Comparison of ENCODE assay signal across 8 cellular contexts in genomic region chr11:62574363-62575057, GRCh38. TPM values are rescaled to one million over a fixed set of nuclear protein-coding genes. Genes with fewer than 3 reads are reported as not detected.
DNase-seq lines count a peak whose midpoint lies in the region; ATAC-seq and TF ChIP-seq lines count a peak whose summit lies in the region.

No MANE protein-coding gene starts in this region.

- TF ChIP-seq CTCF in right atrium auricular region (IDR thresholded peaks at IDR 0.05), result no peak

- peak overlapping the region; percentile 70 for H3K4me3 ChIP-seq in HUES6 (ENCODE audit: low read depth, low read length)
- H3K4me3 ChIP-seq in right atrium auricular region, result peak overlapping the region; percentile 43 to 85
- H3K4me3 ChIP-seq in rectal smooth muscle tissue (ENCODE audit: low read length), result peak overlapping the region; percentile 69

- H3K9me3 ChIP-seq in HUES6 (ENCODE audit: control insufficient read depth, insufficient read depth, low read depth, low read length) (no peaks in the 10 kb centered on the region), right atrium auricular region (no peaks in the 10 kb centered on the region)

- DNase-seq in CD1c-positive myeloid dendritic cell (ENCODE audit: extremely low spot score) (peak; percentile 53), right atrium auricular region (ENCODE audit: low spot score) (no peak), NCI-H128 (lab: John Stamatoyannopoulos, UW; ENCODE audit: unreplicated experiment) (no peak), KG1 (lab: John Stamatoyannopoulos, UW) (no peak)

- H3K4me1 ChIP-seq in HUES6 (ENCODE audit: control insufficient read depth, insufficient read depth, low read length), result peaks cover 18% of the 10 kb centered on the region
- H3K4me1 ChIP-seq in right atrium auricular region, result peaks cover 0 to 43% of the 10 kb centered on the region in 2 donors
- peaks cover 20% of the 10 kb centered on the region for H3K4me1 ChIP-seq in rectal smooth muscle tissue (ENCODE audit: control insufficient read depth, insufficient read depth, low read length)

- peak overlapping the region; percentile 98 for H3K27ac Mint-ChIP-seq in activated T-helper 17 cell treated with anti-CD3 and anti-CD28 coated beads, Interleukin-2, amount 50 U/mL, for 72 hours

- peak overlapping the region; percentile 21; the same call in 1 of the 2 replicates for H3K27ac ChIP-seq in HUES6 (ENCODE audit: low read depth, low read length)
- peak overlapping the region; percentile 91 to 96 for H3K27ac ChIP-seq in right atrium auricular region
- H3K27ac ChIP-seq in rectal smooth muscle tissue (ENCODE audit: low read depth, low read length), result peak overlapping the region; percentile 91

- H3K4me1 Mint-ChIP-seq in activated T-helper 17 cell treated with anti-CD3 and anti-CD28 coated beads, Interleukin-2, amount 50 U/mL, for 72 hours, result peaks cover 33% of the 10 kb centered on the region

- H3K27me3 Mint-ChIP-seq in activated T-helper 17 cell treated with anti-CD3 and anti-CD28 coated beads, Interleukin-2, amount 50 U/mL, for 72 hours, result no peaks in the 10 kb centered on the region

- H3K9me3 Mint-ChIP-seq in activated T-helper 17 cell treated with anti-CD3 and anti-CD28 coated beads, Interleukin-2, amount 50 U/mL, for 72 hours, result no peaks in the 10 kb centered on the region

- peak overlapping the region; percentile 98 for H3K4me3 Mint-ChIP-seq in activated T-helper 17 cell treated with anti-CD3 and anti-CD28 coated beads, Interleukin-2, amount 50 U/mL, for 72 hours

- peaks cover 93% of the 10 kb centered on the region for H3K36me3 Mint-ChIP-seq in activated T-helper 17 cell treated with anti-CD3 and anti-CD28 coated beads, Interleukin-2, amount 50 U/mL, for 72 hours (ENCODE audit: low read depth)

- H3K27me3 ChIP-seq in HUES6 (ENCODE audit: control insufficient read depth, insufficient read depth, low read length), result no peaks in the 10 kb centered on the region
- no peaks in the 10 kb centered on the region for H3K27me3 ChIP-seq in right atrium auricular region
- H3K27me3 ChIP-seq in rectal smooth muscle tissue (ENCODE audit: control insufficient read depth, insufficient read depth, low read length), result no peaks in the 10 kb centered on the region

- H3K36me3 ChIP-seq in HUES6 (ENCODE audit: control insufficient read depth, insufficient read depth, low read length) (peaks cover 72% of the 10 kb centered on the region), right atrium auricular region (peaks cover 50% of the 10 kb centered on the region), rectal smooth muscle tissue (ENCODE audit: control insufficient read depth, insufficient read depth, low read length) (peaks cover 28% of the 10 kb centered on the region)

- peak; percentile 16 for ATAC-seq in GM19035 (IDR thresholded peaks at IDR 0.05; ENCODE audit: unreplicated experiment)
- ATAC-seq in activated T-helper 17 cell treated with anti-CD3 and anti-CD28 coated beads, Interleukin-2, amount 50 U/mL, for 72 hours (replicated peaks), result peak; percentile 22

- H3K9ac ChIP-seq in HUES6 (ENCODE audit: low read length), result peak overlapping the region; percentile 85
- peak overlapping the region; percentile 71 for H3K9ac ChIP-seq in rectal smooth muscle tissue (ENCODE audit: low read length)

RNA-seq across cellular contexts. Expression of gene EEF1G, which starts 0.8 kb away (rescaled TPM):
- 1,000 to 10,000 TPM; 1,690 to 1,865 TPM for total RNA-seq in activated T-helper 17 cell treated with anti-CD3 and anti-CD28 coated beads, Interleukin-2, amount 50 U/mL, for 72 hours
- total RNA-seq in right atrium auricular region, result 1,000 to 10,000 TPM in 1 of 2 donors, 100 to 1,000 TPM in 1; 707 to 1,175 TPM

RNA-seq across cellular contexts. Expression of gene TUT1, which starts 16.8 kb away (rescaled TPM):
- total RNA-seq in activated T-helper 17 cell treated with anti-CD3 and anti-CD28 coated beads, Interleukin-2, amount 50 U/mL, for 72 hours, result 10 to 100 TPM; 23.8 to 25.7 TPM
- total RNA-seq in right atrium auricular region, result 1 to 10 TPM; 5.4 to 5.7 TPM

RNA-seq across cellular contexts. Expression of gene MTA2, which starts 27.2 kb away (rescaled TPM):
- total RNA-seq in activated T-helper 17 cell treated with anti-CD3 and anti-CD28 coated beads, Interleukin-2, amount 50 U/mL, for 72 hours, result 100 to 1,000 TPM; 142 to 198 TPM
- 10 to 100 TPM; 30.0 to 40.5 TPM for total RNA-seq in right atrium auricular region

RNA-seq across cellular contexts. Expression of gene AHNAK, which starts 27.9 kb away (rescaled TPM):
- total RNA-seq in activated T-helper 17 cell treated with anti-CD3 and anti-CD28 coated beads, Interleukin-2, amount 50 U/mL, for 72 hours, result 100 to 1,000 TPM; 155 to 336 TPM
- 100 to 1,000 TPM; 270 to 441 TPM for total RNA-seq in right atrium auricular region

RNA-seq across cellular contexts. Expression of gene EML3, which starts 38.1 kb away (rescaled TPM):
- total RNA-seq in activated T-helper 17 cell treated with anti-CD3 and anti-CD28 coated beads, Interleukin-2, amount 50 U/mL, for 72 hours, result 100 to 1,000 TPM; 122 to 130 TPM
- total RNA-seq in right atrium auricular region, result 10 to 100 TPM; 15.8 to 21.3 TPM

Comparison
In these comparisons a context has a peak if more than half of its experiments do, and no peak if none do; other contexts are left out.
1. H3K27ac ChIP-seq: peak in every context shown above with its lines; median percentile 94 in right atrium auricular region; 91 in rectal smooth muscle tissue; 21 in HUES6.